ENCODE assay signal across 25 cellular contexts in the genomic region with DNA sequence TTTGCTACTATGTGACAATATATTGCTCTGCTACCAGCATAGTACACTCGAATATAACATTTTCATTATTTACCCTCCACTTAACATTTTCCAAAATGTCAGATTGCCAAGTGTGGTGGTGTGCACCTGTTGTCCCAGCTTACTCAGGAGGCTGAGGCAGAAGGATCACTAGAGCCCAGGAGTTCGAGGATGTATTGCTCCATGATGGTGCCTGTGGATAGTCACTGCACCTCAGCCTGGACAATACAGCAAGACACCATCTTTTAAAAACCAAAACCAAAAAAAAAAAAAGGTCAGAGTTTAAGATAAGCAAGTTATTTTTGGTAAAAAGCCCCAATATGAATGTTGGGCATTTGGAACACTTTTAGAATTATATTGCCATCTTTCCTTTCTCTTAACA.
DNase-seq lines count a peak whose midpoint lies in the region; ATAC-seq, FAIRE-seq and TF ChIP-seq lines count a peak whose summit lies in the region.
"Had no signal": no experiment of that assay in that cellular context is flagged by ENCODE, and none has a peak within 500 bp of the region (broad histone marks: within the 10 kb centered on the region; RNA-seq: fewer than 3 reads in every experiment).

No MANE protein-coding gene starts in this region.

- TF ChIP-seq CTCF in HepG2 (CRISPR knock-in tag; IDR thresholded peaks at IDR 0.05) (no peak), right lobe of liver (IDR thresholded peaks at IDR 0.05) (no peak)

- H3K27ac Mint-ChIP-seq in immature natural killer cell: peak overlapping the region; percentile 84 to 97 (median 89)
- no peak overlapping the region for H3K27ac Mint-ChIP-seq in activated naive CD4-positive, alpha-beta T cell treated with anti-CD3 and anti-CD28 coated beads, Interleukin-2, amount 50 U/mL, for 72 hours
- H3K27ac Mint-ChIP-seq: CD14-positive monocyte; CD4-positive, alpha-beta T cell had no signal

- intact Hi-C loops in HepG2 (cut with micrococcal nuclease; ENCODE audit: unreplicated experiment) (no loop called here), right lobe of liver (cut with DNase I) (no loop called here)

- no peak for FAIRE-seq in HepG2 (lab: Jason Lieb, UNC)
- FAIRE-seq in GM12891 (lab: Jason Lieb, UNC): peak; percentile 23
- FAIRE-seq: A549, GM12892, H1 had no signal

- no peak overlapping the region for H2AFZ ChIP-seq in HepG2 (ENCODE audit: low read length)
- H2AFZ ChIP-seq: GM23248 had no signal

- peaks cover 0 to 4% (median 3%) of the 10 kb centered on the region in 3 donors for H3K27me3 Mint-ChIP-seq in immature natural killer cell (ENCODE audit: low read depth in 3 of 3)
- H3K27me3 Mint-ChIP-seq: CD4-positive, alpha-beta T cell had no signal

- ATAC-seq in HepG2 (no peak), right lobe of liver (no peak)
- ATAC-seq in activated naive CD4-positive, alpha-beta T cell treated with anti-CD3 and anti-CD28 coated beads, Interleukin-2, amount 50 U/mL, for 72 hours: no peak
- ATAC-seq: A549 had no signal

- H3K4me3 Mint-ChIP-seq in immature natural killer cell: peak overlapping the region; percentile 69 to 82 (median 69)
- H3K4me3 Mint-ChIP-seq: CD14-positive monocyte; CD4-positive, alpha-beta T cell had no signal

- TF ChIP-seq POLR2A in HepG2 (IDR thresholded peaks at IDR 0.05; ENCODE audit: insufficient read depth in 1 of 2, low read depth in 2 of 2, low read length in 2 of 2) (no peak), right lobe of liver (IDR thresholded peaks at IDR 0.05) (no peak), GM12891 (IDR thresholded peaks at IDR 0.05; ENCODE audit: low read depth, low read length) (no peak)

- no peak for TF ChIP-seq EP300 in HepG2 (IDR thresholded peaks at IDR 0.05; ENCODE audit: low read depth in 2 of 2, low read length in 2 of 2)
- no peak for TF ChIP-seq EP300 in HepG2 (CRISPR knock-in tag; IDR thresholded peaks at IDR 0.05; ENCODE audit: borderline replicate concordance)

- WGBS in HepG2 (ENCODE audit: low lambda C conversion rate): 96% methylated on average over 2 of the region's 2 CpGs
- 89% methylated on average over 1 of the region's 2 CpGs for WGBS in right lobe of liver (ENCODE audit: insufficient coverage, low coverage, low lambda C conversion rate, missing lambda C conversion rate)

- in situ Hi-C loops in HepG2 (cut with HindIII; ENCODE audit: extremely low pct_ligation_motif_present, low pct_unique_long_range_greater_than_20kb): no loop called here

- DNase-seq in HepG2 (ENCODE audit: low spot score): no peak
- no peak for DNase-seq in right lobe of liver
- no peak for DNase-seq in GM12891 (ENCODE audit: insufficient read length, low spot score)
- no peak for DNase-seq in immature natural killer cell
- DNase-seq in NCI-H2171 (lab: John Stamatoyannopoulos, UW): no peak
- DNase-seq in SKM-1 (lab: John Stamatoyannopoulos, UW; ENCODE audit: unreplicated experiment): no peak
- DNase-seq in activated naive CD4-positive, alpha-beta T cell treated with anti-CD3 and anti-CD28 coated beads, Interleukin-2, amount 50 U/mL, for 72 hours (ENCODE audit: low spot score in 2 of 2): no peak
- DNase-seq: 8988T; ACHN; AML-193; BE2C; Calu3; CD4-positive, alpha-beta T cell; COR-L47; DMS53; DMS79 treated with DMSO at 0.1 percent for 48 hours; GF-D8; GM23248; H7; HCEC 1CT had no signal

- no peak overlapping the region for H3K27ac ChIP-seq in HepG2 (ENCODE audit: extremely low read length, insufficient read depth, low read length)
- H3K27ac ChIP-seq in right lobe of liver: no peak overlapping the region
- H3K27ac ChIP-seq: A549; BLaER1 treated with 17β-estradiol and CSF1 and Interleukin-3, amounts not matched to agents 10 nM and 100 nM; GM23248 had no signal

- no peaks in the 10 kb centered on the region for H3K79me2 ChIP-seq in HepG2 (ENCODE audit: insufficient read depth, low read length)

- no TSS peak for BruUV-seq in HepG2 (replicated peaks; lab: Mats Ljungman, UMichigan)

- TF ChIP-seq RAD21 in HepG2 (CRISPR knock-in tag; IDR thresholded peaks at IDR 0.05): no peak

- H3K36me3 Mint-ChIP-seq in immature natural killer cell: peaks cover 38 to 74% (median 48%) of the 10 kb centered on the region in 3 donors
- peaks cover 7 to 19% of the 10 kb centered on the region in 2 donors for H3K36me3 Mint-ChIP-seq in activated naive CD4-positive, alpha-beta T cell treated with anti-CD3 and anti-CD28 coated beads, Interleukin-2, amount 50 U/mL, for 72 hours

- H3K4me2 ChIP-seq in HepG2 (ENCODE audit: low read depth, low read length): no peak overlapping the region
- H3K4me2 ChIP-seq: A549; BLaER1 treated with 17β-estradiol and CSF1 and Interleukin-3, amounts not matched to agents 10 nM and 100 nM had no signal

- H3K4me3 ChIP-seq in HepG2 (replicated peaks in 1 of 3; ENCODE audit: insufficient read depth in 1 of 3, low read depth in 2 of 3, low read length in 3 of 3) (no peak overlapping the region), right lobe of liver (no peak overlapping the region)
- H3K4me3 ChIP-seq: A549; BLaER1 treated with 17β-estradiol and CSF1 and Interleukin-3, amounts not matched to agents 10 nM and 100 nM; GM23248 had no signal

- H3K36me3 ChIP-seq in HepG2 (replicated peaks in 1 of 2; ENCODE audit: control insufficient read depth in 1 of 2, insufficient read depth in 2 of 2, low read length in 2 of 2) (peaks cover 3 to 18% of the 10 kb centered on the region in 2 experiments; a peak in 2 of 5 replicates), right lobe of liver (no peaks in the 10 kb centered on the region)
- H3K36me3 ChIP-seq: BE2C had no signal

- H3K4me1 ChIP-seq in HepG2 (ENCODE audit: insufficient read depth, low read length) (no peaks in the 10 kb centered on the region), right lobe of liver (no peaks in the 10 kb centered on the region)
- H3K4me1 ChIP-seq: A549; BE2C; BLaER1 treated with 17β-estradiol and CSF1 and Interleukin-3, amounts not matched to agents 10 nM and 100 nM had no signal

- POLR2A ChIA-PET in HepG2 (lab: Yijun Ruan, JAX): no interaction called here

- H3K9me3 Mint-ChIP-seq in immature natural killer cell: peaks cover 0 to 1% (median 0%) of the 10 kb centered on the region in 6 donors
- H3K9me3 Mint-ChIP-seq in activated naive CD4-positive, alpha-beta T cell treated with anti-CD3 and anti-CD28 coated beads, Interleukin-2, amount 50 U/mL, for 72 hours: no peaks in the 10 kb centered on the region
- H3K9me3 Mint-ChIP-seq: CD4-positive, alpha-beta T cell had no signal

- H4K20me1 ChIP-seq in HepG2 (ENCODE audit: insufficient read depth, low read length): no peaks in the 10 kb centered on the region
- H4K20me1 ChIP-seq: BLaER1 treated with 17β-estradiol and CSF1 and Interleukin-3, amounts not matched to agents 10 nM and 100 nM had no signal

- CTCF ChIA-PET in HepG2 (lab: Yijun Ruan, JAX; ENCODE audit: low intra/inter-chr PET ratio, low total read pairs): no interaction called here

- H3K4me1 Mint-ChIP-seq in immature natural killer cell: peaks cover 85 to 98% of the 10 kb centered on the region in 2 donors
- H3K4me1 Mint-ChIP-seq: CD14-positive monocyte had no signal

- no peaks in the 10 kb centered on the region for H3K27me3 ChIP-seq in HepG2 (ENCODE audit: control insufficient read depth in 1 of 2, insufficient read depth in 2 of 2, low read length in 2 of 2)
- H3K27me3 ChIP-seq in right lobe of liver: no peaks in the 10 kb centered on the region
- H3K27me3 ChIP-seq: BE2C; BLaER1 treated with 17β-estradiol and CSF1 and Interleukin-3, amounts not matched to agents 10 nM and 100 nM had no signal

- no peak overlapping the region for H3K9ac ChIP-seq in HepG2 (ENCODE audit: insufficient read depth, low read depth, low read length)
- H3K9ac ChIP-seq: BLaER1 treated with 17β-estradiol and CSF1 and Interleukin-3, amounts not matched to agents 10 nM and 100 nM; GM23248 had no signal

- H3K9me3 ChIP-seq in HepG2 (ENCODE audit: low read length): no peaks in the 10 kb centered on the region
- no peaks in the 10 kb centered on the region for H3K9me3 ChIP-seq in right lobe of liver
- H3K9me3 ChIP-seq: A549; BE2C; BLaER1 treated with 17β-estradiol and CSF1 and Interleukin-3, amounts not matched to agents 10 nM and 100 nM had no signal

TF ChIP-seq in HepG2, 621 proteins besides CTCF, POLR2A, EP300 and RAD21:
- TF ChIP-seq ZNF382 (CRISPR knock-in tag; IDR thresholded peaks at IDR 0.05; ENCODE audit: borderline replicate concordance) (no peak), ZNF121 (CRISPR knock-in tag; IDR thresholded peaks at IDR 0.05) (peak; percentile 61)

TF ChIP-seq in GM12891, 5 proteins besides CTCF, POLR2A, EP300 and RAD21:
- TF ChIP-seq SPI1 (IDR thresholded peaks at IDR 0.05; ENCODE audit: low read depth, low read length): no peak
- no peak for TF ChIP-seq POU2F2 (IDR thresholded peaks at IDR 0.05; ENCODE audit: low read depth, low read length)
- TF ChIP-seq POLR2AphosphoS5 (IDR thresholded peaks at IDR 0.05; ENCODE audit: low read depth, low read length): no peak
- no peak for TF ChIP-seq PAX5 (IDR thresholded peaks at IDR 0.05; ENCODE audit: insufficient read depth, low read length, severe bottlenecking)
- no peak for TF ChIP-seq TAF1 (IDR thresholded peaks at IDR 0.05; ENCODE audit: low read depth, low read length)
TF ChIP-seq in GM12891: peak in this region for 0.

Comparison
In these comparisons a context has a peak if more than half of its experiments do, and no peak if none do; other contexts are left out.
1. H3K27ac Mint-ChIP-seq: peak in immature natural killer cell (6 of 6); none in activated naive CD4-positive, alpha-beta T cell treated with anti-CD3 and anti-CD28 coated beads, Interleukin-2, amount 50 U/mL, for 72 hours (0 of 2).